1 cellular context compared by ENCODE assay signal in the genomic region with DNA sequence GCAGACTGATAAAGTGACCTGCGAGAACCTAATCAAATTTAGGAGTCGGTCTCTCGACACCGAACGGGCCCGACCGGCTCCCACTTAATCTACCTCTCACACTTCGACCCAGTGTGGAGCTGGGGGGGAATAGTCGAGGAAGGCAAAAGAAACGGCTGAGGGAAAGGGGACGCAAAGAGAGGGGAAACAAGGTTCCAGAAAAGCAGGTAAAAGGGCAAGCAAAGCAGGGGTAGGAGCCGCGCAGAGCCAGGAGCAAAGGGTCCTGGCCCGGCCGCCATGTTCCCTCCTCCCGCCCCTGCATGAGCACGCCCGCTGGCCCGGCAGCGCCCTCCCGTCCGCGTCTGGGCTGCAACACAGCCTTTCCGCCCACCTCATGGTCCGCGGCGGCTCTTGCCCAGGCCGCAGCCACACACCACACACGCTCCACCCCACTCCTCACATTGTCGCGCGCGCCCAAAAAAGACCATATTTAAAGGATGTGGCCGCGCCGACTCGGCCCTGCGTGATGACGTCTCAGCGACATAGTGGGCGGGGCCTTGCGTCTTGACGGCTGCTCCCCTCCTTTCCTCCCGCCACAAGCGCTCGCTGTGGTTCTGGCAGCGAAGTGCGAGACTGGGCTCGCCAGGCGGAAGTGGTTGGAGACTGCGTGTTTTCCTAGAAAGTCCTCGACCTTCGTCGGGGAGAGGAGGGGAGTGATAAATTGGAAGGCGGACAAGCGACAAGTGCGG.
TF ChIP-seq lines count a peak whose summit lies in the region.

A gene with protein sequence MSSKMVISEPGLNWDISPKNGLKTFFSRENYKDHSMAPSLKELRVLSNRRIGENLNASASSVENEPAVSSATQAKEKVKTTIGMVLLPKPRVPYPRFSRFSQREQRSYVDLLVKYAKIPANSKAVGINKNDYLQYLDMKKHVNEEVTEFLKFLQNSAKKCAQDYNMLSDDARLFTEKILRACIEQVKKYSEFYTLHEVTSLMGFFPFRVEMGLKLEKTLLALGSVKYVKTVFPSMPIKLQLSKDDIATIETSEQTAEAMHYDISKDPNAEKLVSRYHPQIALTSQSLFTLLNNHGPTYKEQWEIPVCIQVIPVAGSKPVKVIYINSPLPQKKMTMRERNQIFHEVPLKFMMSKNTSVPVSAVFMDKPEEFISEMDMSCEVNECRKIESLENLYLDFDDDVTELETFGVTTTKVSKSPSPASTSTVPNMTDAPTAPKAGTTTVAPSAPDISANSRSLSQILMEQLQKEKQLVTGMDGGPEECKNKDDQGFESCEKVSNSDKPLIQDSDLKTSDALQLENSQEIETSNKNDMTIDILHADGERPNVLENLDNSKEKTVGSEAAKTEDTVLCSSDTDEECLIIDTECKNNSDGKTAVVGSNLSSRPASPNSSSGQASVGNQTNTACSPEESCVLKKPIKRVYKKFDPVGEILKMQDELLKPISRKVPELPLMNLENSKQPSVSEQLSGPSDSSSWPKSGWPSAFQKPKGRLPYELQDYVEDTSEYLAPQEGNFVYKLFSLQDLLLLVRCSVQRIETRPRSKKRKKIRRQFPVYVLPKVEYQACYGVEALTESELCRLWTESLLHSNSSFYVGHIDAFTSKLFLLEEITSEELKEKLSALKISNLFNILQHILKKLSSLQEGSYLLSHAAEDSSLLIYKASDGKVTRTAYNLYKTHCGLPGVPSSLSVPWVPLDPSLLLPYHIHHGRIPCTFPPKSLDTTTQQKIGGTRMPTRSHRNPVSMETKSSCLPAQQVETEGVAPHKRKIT (minus strand): TSS at position 510 of the 728 bp plus-strand sequence. CDS start 1,165 bp downstream, outside the sequence.

TF ChIP-seq in HepG2, 621 proteins besides CTCF, POLR2A, EP300 and RAD21 (continued from another document and continues in another):
- TF ChIP-seq, protein P1, sequence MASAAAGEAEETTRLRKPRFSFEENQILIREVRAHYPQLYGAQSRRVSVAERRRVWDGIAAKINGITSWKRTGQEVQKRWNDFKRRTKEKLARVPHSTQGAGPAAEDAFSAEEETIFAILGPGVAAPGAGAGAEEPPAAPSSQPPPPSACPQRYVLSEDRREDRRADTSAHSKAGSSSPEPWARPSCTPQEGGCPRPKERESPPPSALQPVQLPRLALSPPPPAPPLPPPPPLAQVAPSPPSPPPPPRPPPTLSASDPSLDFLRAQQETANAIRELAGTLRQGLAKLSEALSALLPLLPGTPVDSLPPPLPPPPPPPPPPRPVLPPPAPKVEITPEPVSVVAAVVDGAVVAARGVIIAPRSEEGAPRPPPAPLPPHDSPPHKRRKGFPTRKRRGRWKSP (CRISPR knock-in tag; IDR thresholded peaks at IDR 0.05) = peak; percentile 81
- peak; percentile 85 for TF ChIP-seq ZNF446 (CRISPR knock-in tag; IDR thresholded peaks at IDR 0.05)
- TF ChIP-seq, protein P2, sequence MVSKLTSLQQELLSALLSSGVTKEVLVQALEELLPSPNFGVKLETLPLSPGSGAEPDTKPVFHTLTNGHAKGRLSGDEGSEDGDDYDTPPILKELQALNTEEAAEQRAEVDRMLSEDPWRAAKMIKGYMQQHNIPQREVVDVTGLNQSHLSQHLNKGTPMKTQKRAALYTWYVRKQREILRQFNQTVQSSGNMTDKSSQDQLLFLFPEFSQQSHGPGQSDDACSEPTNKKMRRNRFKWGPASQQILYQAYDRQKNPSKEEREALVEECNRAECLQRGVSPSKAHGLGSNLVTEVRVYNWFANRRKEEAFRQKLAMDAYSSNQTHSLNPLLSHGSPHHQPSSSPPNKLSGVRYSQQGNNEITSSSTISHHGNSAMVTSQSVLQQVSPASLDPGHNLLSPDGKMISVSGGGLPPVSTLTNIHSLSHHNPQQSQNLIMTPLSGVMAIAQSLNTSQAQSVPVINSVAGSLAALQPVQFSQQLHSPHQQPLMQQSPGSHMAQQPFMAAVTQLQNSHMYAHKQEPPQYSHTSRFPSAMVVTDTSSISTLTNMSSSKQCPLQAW (CRISPR knock-in tag; IDR thresholded peaks at IDR 0.05) = peak; percentile 85; the same call in 1 of the 2 replicates
- TF ChIP-seq, protein P3, sequence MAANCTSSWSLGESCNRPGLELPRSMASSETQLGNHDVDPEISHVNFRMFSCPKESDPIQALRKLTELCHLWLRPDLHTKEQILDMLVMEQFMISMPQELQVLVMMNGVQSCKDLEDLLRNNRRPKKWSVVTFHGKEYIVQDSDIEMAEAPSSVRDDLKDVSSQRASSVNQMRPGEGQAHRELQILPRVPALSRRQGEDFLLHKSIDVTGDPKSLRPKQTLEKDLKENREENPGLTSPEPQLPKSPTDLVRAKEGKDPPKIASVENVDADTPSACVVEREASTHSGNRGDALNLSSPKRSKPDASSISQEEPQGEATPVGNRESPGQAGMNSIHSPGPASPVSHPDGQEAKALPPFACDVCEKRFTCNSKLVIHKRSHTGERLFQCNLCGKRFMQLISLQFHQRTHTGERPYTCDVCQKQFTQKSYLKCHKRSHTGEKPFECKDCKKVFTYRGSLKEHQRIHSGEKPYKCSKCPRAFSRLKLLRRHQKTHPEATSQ (CRISPR knock-in tag; IDR thresholded peaks at IDR 0.05; ENCODE audit: borderline replicate concordance) = peak; percentile 88; the same call in 1 of the 2 replicates
- TF ChIP-seq, protein P4, sequence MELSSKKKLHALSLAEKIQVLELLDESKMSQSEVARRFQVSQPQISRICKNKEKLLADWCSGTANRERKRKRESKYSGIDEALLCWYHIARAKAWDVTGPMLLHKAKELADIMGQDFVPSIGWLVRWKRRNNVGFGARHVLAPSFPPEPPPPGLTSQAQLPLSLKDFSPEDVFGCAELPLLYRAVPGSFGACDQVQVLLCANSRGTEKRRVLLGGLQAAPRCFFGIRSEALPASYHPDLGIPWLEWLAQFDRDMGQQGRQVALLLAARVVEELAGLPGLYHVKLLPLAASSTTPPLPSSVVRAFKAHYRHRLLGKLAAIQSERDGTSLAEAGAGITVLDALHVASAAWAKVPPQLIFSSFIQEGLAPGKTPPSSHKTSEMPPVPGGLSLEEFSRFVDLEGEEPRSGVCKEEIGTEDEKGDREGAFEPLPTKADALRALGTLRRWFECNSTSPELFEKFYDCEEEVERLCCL (CRISPR knock-in tag; IDR thresholded peaks at IDR 0.05; ENCODE audit: borderline replicate concordance) = peak; percentile 90; the same call in 1 of the 2 replicates
- peak; percentile 62; the same call in 1 of the 2 replicates for TF ChIP-seq ZNF451 (CRISPR knock-in tag; IDR thresholded peaks at IDR 0.05)
- TF ChIP-seq, protein P5, sequence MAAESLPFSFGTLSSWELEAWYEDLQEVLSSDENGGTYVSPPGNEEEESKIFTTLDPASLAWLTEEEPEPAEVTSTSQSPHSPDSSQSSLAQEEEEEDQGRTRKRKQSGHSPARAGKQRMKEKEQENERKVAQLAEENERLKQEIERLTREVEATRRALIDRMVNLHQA (CRISPR knock-in tag; IDR thresholded peaks at IDR 0.05) = no peak
- TF ChIP-seq, protein P6, sequence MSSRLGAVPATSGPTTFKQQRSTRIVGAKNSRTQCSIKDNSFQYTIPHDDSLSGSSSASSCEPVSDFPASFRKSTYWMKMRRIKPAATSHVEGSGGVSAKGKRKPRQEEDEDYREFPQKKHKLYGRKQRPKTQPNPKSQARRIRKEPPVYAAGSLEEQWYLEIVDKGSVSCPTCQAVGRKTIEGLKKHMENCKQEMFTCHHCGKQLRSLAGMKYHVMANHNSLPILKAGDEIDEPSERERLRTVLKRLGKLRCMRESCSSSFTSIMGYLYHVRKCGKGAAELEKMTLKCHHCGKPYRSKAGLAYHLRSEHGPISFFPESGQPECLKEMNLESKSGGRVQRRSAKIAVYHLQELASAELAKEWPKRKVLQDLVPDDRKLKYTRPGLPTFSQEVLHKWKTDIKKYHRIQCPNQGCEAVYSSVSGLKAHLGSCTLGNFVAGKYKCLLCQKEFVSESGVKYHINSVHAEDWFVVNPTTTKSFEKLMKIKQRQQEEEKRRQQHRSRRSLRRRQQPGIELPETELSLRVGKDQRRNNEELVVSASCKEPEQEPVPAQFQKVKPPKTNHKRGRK (CRISPR knock-in tag; IDR thresholded peaks at IDR 0.05) = no peak
- TF ChIP-seq REXO4 (CRISPR knock-in tag; IDR thresholded peaks at IDR 0.05; ENCODE audit: borderline replicate concordance) = no peak
- TF ChIP-seq ZNF124 (CRISPR knock-in tag; IDR thresholded peaks at IDR 0.05) = peak; percentile 48; the same call in 1 of the 2 replicates
- TF ChIP-seq MEIS2 (CRISPR knock-in tag; IDR thresholded peaks at IDR 0.05) = 0 out of 2 replicates have a peak, but pooled peaks have one; percentile 67
- peak; percentile 99 for TF ChIP-seq ZMYM4 (CRISPR knock-in tag; IDR thresholded peaks at IDR 0.05)
- TF ChIP-seq, protein P7, sequence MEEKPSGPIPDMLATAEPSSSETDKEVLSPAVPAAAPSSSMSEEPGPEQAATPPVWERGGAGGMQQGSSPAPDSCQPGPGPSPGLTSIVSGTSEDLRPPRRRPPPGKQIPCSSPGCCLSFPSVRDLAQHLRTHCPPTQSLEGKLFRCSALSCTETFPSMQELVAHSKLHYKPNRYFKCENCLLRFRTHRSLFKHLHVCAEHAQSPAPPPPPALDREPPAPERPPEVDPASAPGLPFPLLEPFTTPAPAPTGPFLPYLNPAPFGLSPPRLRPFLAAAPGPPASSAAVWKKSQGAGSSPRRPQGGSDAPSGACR (CRISPR knock-in tag; IDR thresholded peaks at IDR 0.05) = no peak
- peak; percentile 89 for TF ChIP-seq THAP11 (CRISPR knock-in tag; IDR thresholded peaks at IDR 0.05)
- TF ChIP-seq, protein P8, sequence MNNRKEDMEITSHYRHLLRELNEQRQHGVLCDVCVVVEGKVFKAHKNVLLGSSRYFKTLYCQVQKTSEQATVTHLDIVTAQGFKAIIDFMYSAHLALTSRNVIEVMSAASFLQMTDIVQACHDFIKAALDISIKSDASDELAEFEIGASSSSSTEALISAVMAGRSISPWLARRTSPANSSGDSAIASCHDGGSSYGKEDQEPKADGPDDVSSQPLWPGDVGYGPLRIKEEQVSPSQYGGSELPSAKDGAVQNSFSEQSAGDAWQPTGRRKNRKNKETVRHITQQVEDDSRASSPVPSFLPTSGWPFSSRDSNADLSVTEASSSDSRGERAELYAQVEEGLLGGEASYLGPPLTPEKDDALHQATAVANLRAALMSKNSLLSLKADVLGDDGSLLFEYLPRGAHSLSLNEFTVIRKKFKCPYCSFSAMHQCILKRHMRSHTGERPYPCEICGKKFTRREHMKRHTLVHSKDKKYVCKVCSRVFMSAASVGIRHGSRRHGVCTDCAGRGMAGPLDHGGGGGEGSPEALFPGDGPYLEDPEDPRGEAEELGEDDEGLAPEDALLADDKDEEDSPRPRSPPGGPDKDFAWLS (CRISPR knock-in tag; IDR thresholded peaks at IDR 0.05; ENCODE audit: borderline replicate concordance) = no peak
- TF ChIP-seq CC2D1A (CRISPR knock-in tag; IDR thresholded peaks at IDR 0.05) = no peak
- no peak for TF ChIP-seq MBD4 (IDR thresholded peaks at IDR 0.05; ENCODE audit: borderline replicate concordance, low read length)
- TF ChIP-seq ARHGAP35 (CRISPR knock-in tag; IDR thresholded peaks at IDR 0.05; ENCODE audit: borderline replicate concordance) = peak; percentile 63; the same call in 1 of the 2 replicates
- TF ChIP-seq, protein P9, sequence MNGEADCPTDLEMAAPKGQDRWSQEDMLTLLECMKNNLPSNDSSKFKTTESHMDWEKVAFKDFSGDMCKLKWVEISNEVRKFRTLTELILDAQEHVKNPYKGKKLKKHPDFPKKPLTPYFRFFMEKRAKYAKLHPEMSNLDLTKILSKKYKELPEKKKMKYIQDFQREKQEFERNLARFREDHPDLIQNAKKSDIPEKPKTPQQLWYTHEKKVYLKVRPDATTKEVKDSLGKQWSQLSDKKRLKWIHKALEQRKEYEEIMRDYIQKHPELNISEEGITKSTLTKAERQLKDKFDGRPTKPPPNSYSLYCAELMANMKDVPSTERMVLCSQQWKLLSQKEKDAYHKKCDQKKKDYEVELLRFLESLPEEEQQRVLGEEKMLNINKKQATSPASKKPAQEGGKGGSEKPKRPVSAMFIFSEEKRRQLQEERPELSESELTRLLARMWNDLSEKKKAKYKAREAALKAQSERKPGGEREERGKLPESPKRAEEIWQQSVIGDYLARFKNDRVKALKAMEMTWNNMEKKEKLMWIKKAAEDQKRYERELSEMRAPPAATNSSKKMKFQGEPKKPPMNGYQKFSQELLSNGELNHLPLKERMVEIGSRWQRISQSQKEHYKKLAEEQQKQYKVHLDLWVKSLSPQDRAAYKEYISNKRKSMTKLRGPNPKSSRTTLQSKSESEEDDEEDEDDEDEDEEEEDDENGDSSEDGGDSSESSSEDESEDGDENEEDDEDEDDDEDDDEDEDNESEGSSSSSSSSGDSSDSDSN (CRISPR knock-in tag; IDR thresholded peaks at IDR 0.05) = peak; percentile 88
- TF ChIP-seq SMAD1 (CRISPR knock-in tag; IDR thresholded peaks at IDR 0.05; ENCODE audit: borderline replicate concordance, low read depth) = 0 out of 2 replicates have a peak, but pooled peaks have one; percentile 74
- TF ChIP-seq ATM (IDR thresholded peaks at IDR 0.05; ENCODE audit: borderline replicate concordance) = no peak
- TF ChIP-seq, protein P10, sequence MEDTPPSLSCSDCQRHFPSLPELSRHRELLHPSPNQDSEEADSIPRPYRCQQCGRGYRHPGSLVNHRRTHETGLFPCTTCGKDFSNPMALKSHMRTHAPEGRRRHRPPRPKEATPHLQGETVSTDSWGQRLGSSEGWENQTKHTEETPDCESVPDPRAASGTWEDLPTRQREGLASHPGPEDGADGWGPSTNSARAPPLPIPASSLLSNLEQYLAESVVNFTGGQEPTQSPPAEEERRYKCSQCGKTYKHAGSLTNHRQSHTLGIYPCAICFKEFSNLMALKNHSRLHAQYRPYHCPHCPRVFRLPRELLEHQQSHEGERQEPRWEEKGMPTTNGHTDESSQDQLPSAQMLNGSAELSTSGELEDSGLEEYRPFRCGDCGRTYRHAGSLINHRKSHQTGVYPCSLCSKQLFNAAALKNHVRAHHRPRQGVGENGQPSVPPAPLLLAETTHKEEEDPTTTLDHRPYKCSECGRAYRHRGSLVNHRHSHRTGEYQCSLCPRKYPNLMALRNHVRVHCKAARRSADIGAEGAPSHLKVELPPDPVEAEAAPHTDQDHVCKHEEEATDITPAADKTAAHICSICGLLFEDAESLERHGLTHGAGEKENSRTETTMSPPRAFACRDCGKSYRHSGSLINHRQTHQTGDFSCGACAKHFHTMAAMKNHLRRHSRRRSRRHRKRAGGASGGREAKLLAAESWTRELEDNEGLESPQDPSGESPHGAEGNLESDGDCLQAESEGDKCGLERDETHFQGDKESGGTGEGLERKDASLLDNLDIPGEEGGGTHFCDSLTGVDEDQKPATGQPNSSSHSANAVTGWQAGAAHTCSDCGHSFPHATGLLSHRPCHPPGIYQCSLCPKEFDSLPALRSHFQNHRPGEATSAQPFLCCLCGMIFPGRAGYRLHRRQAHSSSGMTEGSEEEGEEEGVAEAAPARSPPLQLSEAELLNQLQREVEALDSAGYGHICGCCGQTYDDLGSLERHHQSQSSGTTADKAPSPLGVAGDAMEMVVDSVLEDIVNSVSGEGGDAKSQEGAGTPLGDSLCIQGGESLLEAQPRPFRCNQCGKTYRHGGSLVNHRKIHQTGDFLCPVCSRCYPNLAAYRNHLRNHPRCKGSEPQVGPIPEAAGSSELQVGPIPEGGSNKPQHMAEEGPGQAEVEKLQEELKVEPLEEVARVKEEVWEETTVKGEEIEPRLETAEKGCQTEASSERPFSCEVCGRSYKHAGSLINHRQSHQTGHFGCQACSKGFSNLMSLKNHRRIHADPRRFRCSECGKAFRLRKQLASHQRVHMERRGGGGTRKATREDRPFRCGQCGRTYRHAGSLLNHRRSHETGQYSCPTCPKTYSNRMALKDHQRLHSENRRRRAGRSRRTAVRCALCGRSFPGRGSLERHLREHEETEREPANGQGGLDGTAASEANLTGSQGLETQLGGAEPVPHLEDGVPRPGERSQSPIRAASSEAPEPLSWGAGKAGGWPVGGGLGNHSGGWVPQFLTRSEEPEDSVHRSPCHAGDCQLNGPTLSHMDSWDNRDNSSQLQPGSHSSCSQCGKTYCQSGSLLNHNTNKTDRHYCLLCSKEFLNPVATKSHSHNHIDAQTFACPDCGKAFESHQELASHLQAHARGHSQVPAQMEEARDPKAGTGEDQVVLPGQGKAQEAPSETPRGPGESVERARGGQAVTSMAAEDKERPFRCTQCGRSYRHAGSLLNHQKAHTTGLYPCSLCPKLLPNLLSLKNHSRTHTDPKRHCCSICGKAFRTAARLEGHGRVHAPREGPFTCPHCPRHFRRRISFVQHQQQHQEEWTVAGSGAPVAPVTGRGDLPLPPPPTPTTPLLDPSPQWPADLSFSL (CRISPR knock-in tag; IDR thresholded peaks at IDR 0.05) = 0 out of 2 replicates have a peak, but pooled peaks have one; percentile 25
- TF ChIP-seq HOXA9 (CRISPR knock-in tag; IDR thresholded peaks at IDR 0.05; ENCODE audit: borderline replicate concordance) = 0 out of 2 replicates have a peak, but pooled peaks have one; percentile 5
- TF ChIP-seq ARNT (IDR thresholded peaks at IDR 0.05) = no peak
- no peak for TF ChIP-seq SMYD3 (CRISPR knock-in tag; IDR thresholded peaks at IDR 0.05)
